11 cellular contexts compared by ENCODE assay signal in the genomic region with DNA sequence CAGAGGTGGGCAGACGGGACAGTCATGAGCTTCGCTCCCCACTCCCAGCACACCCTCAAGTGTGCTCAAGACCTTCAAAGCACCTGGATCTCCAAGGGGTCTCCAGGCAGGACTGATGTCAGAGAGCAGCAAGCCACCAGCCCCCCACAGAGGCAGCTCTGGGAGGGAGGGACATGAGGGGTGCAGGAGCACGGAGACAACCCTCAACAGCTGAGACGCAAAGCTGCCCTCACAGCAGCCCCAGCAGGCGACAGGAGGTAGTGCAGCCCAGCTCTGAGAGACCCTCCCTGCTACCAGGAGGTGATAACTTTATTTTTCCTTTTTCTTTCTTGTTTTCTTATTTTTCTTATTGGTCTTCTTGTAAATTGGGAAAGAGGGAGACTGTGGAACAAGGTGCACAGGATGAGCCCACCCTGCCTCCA. TPM values are rescaled to one million over a fixed set of nuclear protein-coding genes. Genes with fewer than 3 reads are reported as not detected.
DNase-seq lines count a peak whose midpoint lies in the region; ATAC-seq and TF ChIP-seq lines count a peak whose summit lies in the region.
"Had no signal": no experiment of that assay in that cellular context is flagged by ENCODE, and none has a peak within 500 bp of the region (broad histone marks: within the 10 kb centered on the region; RNA-seq: fewer than 3 reads in every experiment).

No MANE protein-coding gene starts in this region.

- no peak overlapping the region for H3K4me3 Mint-ChIP-seq in activated naive CD8-positive, alpha-beta T cell
- no peak overlapping the region for H3K4me3 Mint-ChIP-seq in activated naive CD8-positive, alpha-beta T cell treated with anti-CD3 and anti-CD28 coated beads for 36 hours
- H3K4me3 Mint-ChIP-seq: activated B cell treated with CpG ODN at 0.5 μM for 24 hours had no signal

- H3K9me3 Mint-ChIP-seq in activated naive CD8-positive, alpha-beta T cell (ENCODE audit: low read depth), result no peaks in the 10 kb centered on the region
- H3K9me3 Mint-ChIP-seq in activated naive CD8-positive, alpha-beta T cell treated with anti-CD3 and anti-CD28 coated beads for 36 hours, result peaks cover 3% of the 10 kb centered on the region

- H3K36me3 ChIP-seq in testis (ENCODE audit: low read depth, missing control alignments), result no peaks in the 10 kb centered on the region

- TF ChIP-seq POLR2A in testis (IDR thresholded peaks at IDR 0.05), result no peak

- TF ChIP-seq CTCF in fibroblast of the aortic adventitia (IDR thresholded peaks at IDR 0.05; ENCODE audit: insufficient read depth, low read length) (peak; percentile 66), testis (IDR thresholded peaks at IDR 0.05) (peak; percentile 15 to 51 (median 16))

- peaks cover 11% of the 10 kb centered on the region for H3K4me1 ChIP-seq in testis

- peak overlapping the region; percentile 16 for H3K27ac Mint-ChIP-seq in activated naive CD8-positive, alpha-beta T cell
- H3K27ac Mint-ChIP-seq in activated naive CD8-positive, alpha-beta T cell treated with anti-CD3 and anti-CD28 coated beads for 36 hours, result no peak overlapping the region
- H3K27ac Mint-ChIP-seq: activated B cell treated with CpG ODN at 0.5 μM for 24 hours had no signal

- no peaks in the 10 kb centered on the region for H3K9me3 ChIP-seq in testis

- H3K4me3 ChIP-seq in fibroblast of the aortic adventitia (ENCODE audit: low read depth, low read length) (no peak overlapping the region), testis (no peak overlapping the region)

- intact Hi-C loops in testis (cut with DNase I; ENCODE audit: low total_unique reads), result no loop called here

- DNase-seq in activated naive CD8-positive, alpha-beta T cell treated with anti-CD3 and anti-CD28 coated beads for 36 hours, result no peak
- peak; percentile 29 for DNase-seq in RKO (ENCODE audit: low spot score)
- no peak for DNase-seq in fibroblast of the aortic adventitia (ENCODE audit: low read depth)
- DNase-seq in testis, result no peak
- DNase-seq in COLO829 (ENCODE audit: low spot score), result no peak
- DNase-seq: activated B cell treated with CpG ODN at 0.5 μM for 24 hours, NCI-H1092 treated with DMSO at 0.1 percent for 48 hours, substantia nigra had no signal

- H3K27me3 ChIP-seq in testis, result no peaks in the 10 kb centered on the region

- no peak for ATAC-seq in GM21723 (IDR thresholded peaks at IDR 0.05; ENCODE audit: unreplicated experiment)
- ATAC-seq in HG03159 (IDR thresholded peaks at IDR 0.05; ENCODE audit: unreplicated experiment), result no peak

- H3K27me3 Mint-ChIP-seq in activated naive CD8-positive, alpha-beta T cell, result no peaks in the 10 kb centered on the region
- H3K27me3 Mint-ChIP-seq in activated naive CD8-positive, alpha-beta T cell treated with anti-CD3 and anti-CD28 coated beads for 36 hours, result no peaks in the 10 kb centered on the region
- H3K27me3 Mint-ChIP-seq: activated B cell treated with CpG ODN at 0.5 μM for 24 hours had no signal

- peaks cover 4% of the 10 kb centered on the region for H3K4me1 Mint-ChIP-seq in activated naive CD8-positive, alpha-beta T cell (ENCODE audit: low read depth)
- peaks cover 9% of the 10 kb centered on the region for H3K4me1 Mint-ChIP-seq in activated naive CD8-positive, alpha-beta T cell treated with anti-CD3 and anti-CD28 coated beads for 36 hours

- no peak overlapping the region for H3K27ac ChIP-seq in testis

- 95 to 100% methylated on average over 3 to 5 of the region's 5 CpGs for WGBS in testis, 2 donors

- peaks cover 2% of the 10 kb centered on the region for H3K36me3 Mint-ChIP-seq in activated naive CD8-positive, alpha-beta T cell
- H3K36me3 Mint-ChIP-seq in activated naive CD8-positive, alpha-beta T cell treated with anti-CD3 and anti-CD28 coated beads for 36 hours, result peaks cover 23% of the 10 kb centered on the region

RNA-seq across cellular contexts. Expression of gene SIVA1, which starts 17.9 kb away (rescaled TPM):
- 100 to 1,000 TPM; 137 to 147 TPM for total RNA-seq in activated naive CD8-positive, alpha-beta T cell treated with anti-CD3 and anti-CD28 coated beads for 36 hours
- total RNA-seq in fibroblast of the aortic adventitia (ENCODE audit: low replicate concordance), result 79.4 and 87.3 TPM in 2 replicates
- 100 to 1,000 TPM; 236 to 247 TPM for total RNA-seq in testis
- polyA plus RNA-seq in testis (ENCODE audit: insufficient read depth, low read depth, low replicate concordance), result 99.5 TPM

RNA-seq across cellular contexts. Expression of gene AKT1, which starts 24.7 kb away (rescaled TPM):
- 100 to 1,000 TPM; 112 TPM for total RNA-seq in activated naive CD8-positive, alpha-beta T cell treated with anti-CD3 and anti-CD28 coated beads for 36 hours
- 93.1 and 127 TPM in 2 replicates for total RNA-seq in fibroblast of the aortic adventitia (ENCODE audit: low replicate concordance)
- total RNA-seq in testis, result 100 to 1,000 TPM; 106 to 125 TPM
- polyA plus RNA-seq in testis (ENCODE audit: insufficient read depth, low read depth, low replicate concordance), result 68.2 TPM

RNA-seq across cellular contexts. Expression of gene ZBTB42, which starts 30.0 kb away (rescaled TPM):
- total RNA-seq in activated naive CD8-positive, alpha-beta T cell treated with anti-CD3 and anti-CD28 coated beads for 36 hours, result 1 to 10 TPM; 1.1 to 1.4 TPM
- total RNA-seq in fibroblast of the aortic adventitia (ENCODE audit: low replicate concordance) (2.5 and 5.0 TPM in 2 replicates), testis (1 to 10 TPM; 6.1 to 8.4 TPM)
- polyA plus RNA-seq in testis (ENCODE audit: insufficient read depth, low read depth, low replicate concordance), result 7.1 TPM

RNA-seq across cellular contexts. Expression of gene ADSS1, which starts 46.8 kb away (rescaled TPM):
- total RNA-seq in activated naive CD8-positive, alpha-beta T cell treated with anti-CD3 and anti-CD28 coated beads for 36 hours, result 1 to 10 TPM in 1 of 2 experiments, under 1 TPM in 1; 0.87 to 1.7 TPM
- total RNA-seq in fibroblast of the aortic adventitia (ENCODE audit: low replicate concordance) (0.65 and 4.8 TPM in 2 replicates), testis (10 to 100 TPM; 48.7 to 79.4 TPM)
- polyA plus RNA-seq in testis (ENCODE audit: insufficient read depth, low read depth, low replicate concordance), result 79.6 TPM
